In the genomic region with DNA sequence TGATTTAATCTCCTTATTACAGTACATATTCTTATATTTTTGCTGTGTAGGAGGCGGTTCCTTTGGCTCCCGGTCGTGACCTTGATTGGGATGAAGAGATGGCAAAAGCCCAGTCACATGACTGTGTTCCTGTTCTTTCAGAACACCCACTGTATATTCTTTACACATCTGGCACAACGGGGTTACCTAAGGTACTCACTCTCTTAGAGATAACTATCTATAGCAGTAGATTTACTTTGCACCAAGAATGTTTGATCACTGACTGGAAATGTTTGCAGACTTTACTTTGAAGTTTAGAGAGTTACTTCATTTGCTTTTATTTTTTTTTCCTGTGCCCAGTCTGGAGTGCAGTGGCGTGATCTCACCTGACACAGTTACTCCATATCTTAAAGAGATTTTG, we compare ENCODE assay signal across 18 cellular contexts.
DNase-seq lines count a peak whose midpoint lies in the region; ATAC-seq and TF ChIP-seq lines count a peak whose summit lies in the region.
"Had no signal": no experiment of that assay in that cellular context is flagged by ENCODE, and none has a peak within 500 bp of the region (broad histone marks: within the 10 kb centered on the region; RNA-seq: fewer than 3 reads in every experiment).

No MANE protein-coding gene starts in this region.

- H3K4me3 ChIP-seq in liver (ENCODE audit: low read depth in 1 of 3, low read length in 3 of 3), result no peak overlapping the region
- H3K4me3 ChIP-seq in upper lobe of right lung, result no peak overlapping the region
- H3K4me3 ChIP-seq: BLaER1 treated with 17β-estradiol and CSF1 and Interleukin-3, amounts not matched to agents 10 nM and 100 nM; HAP-1; PC-9 had no signal

- H3K27ac ChIP-seq in liver (ENCODE audit: low read depth in 1 of 2, low read length in 2 of 2), result no peak overlapping the region
- no peak overlapping the region for H3K27ac ChIP-seq in upper lobe of right lung
- H3K27ac ChIP-seq: BLaER1 treated with 17β-estradiol and CSF1 and Interleukin-3, amounts not matched to agents 10 nM and 100 nM; PC-9 had no signal

- H3K4me1 ChIP-seq in liver (ENCODE audit: control insufficient read depth in 4 of 4, insufficient read depth in 4 of 4, low read length in 3 of 4), result peaks cover 4 to 19% (median 11%) of the 10 kb centered on the region in 4 donors
- no peaks in the 10 kb centered on the region for H3K4me1 ChIP-seq in upper lobe of right lung
- H3K4me1 ChIP-seq: BLaER1 treated with 17β-estradiol and CSF1 and Interleukin-3, amounts not matched to agents 10 nM and 100 nM; HAP-1 had no signal

- DNase-seq in NCI-H2171 treated with DMSO at 0.1 percent for 48 hours (lab: John Stamatoyannopoulos, UW) (peak; percentile 24), NCI-H2171 (lab: John Stamatoyannopoulos, UW) (no peak), amniotic epithelial cell (ENCODE audit: low read depth) (peak; percentile 7), upper lobe of right lung (no peak), RPMI8226 (no peak), midbrain (lab: John Stamatoyannopoulos, UW) (no peak)
- no peak for DNase-seq in stimulated activated CD4-positive, alpha-beta T cell treated with anti-CD3 and anti-CD28 coated beads, Interleukin-2, amount 100 ng/mL, for 24 hours
- DNase-seq: 8988T, DMS79, NCI-H1436 treated with DMSO at 0.1 percent for 48 hours, NCI-H2081 treated with DMSO at 0.1 percent for 48 hours, NCI-H345, NCI-H748 treated with DMSO at 0.1 percent for 48 hours, PC-9 had no signal

- H3K9ac ChIP-seq in liver (ENCODE audit: low read depth in 1 of 2, low read length in 2 of 2), result no peak overlapping the region
- H3K9ac ChIP-seq: BLaER1 treated with 17β-estradiol and CSF1 and Interleukin-3, amounts not matched to agents 10 nM and 100 nM had no signal

- peak; percentile 91 for ATAC-seq in upper lobe of right lung
- ATAC-seq: Right ventricle myocardium inferior had no signal

- no peaks in the 10 kb centered on the region for H3K9me3 ChIP-seq in liver (ENCODE audit: control insufficient read depth in 4 of 4, low read length in 3 of 4)
- no peaks in the 10 kb centered on the region for H3K9me3 ChIP-seq in upper lobe of right lung
- H3K9me3 ChIP-seq: BLaER1 treated with 17β-estradiol and CSF1 and Interleukin-3, amounts not matched to agents 10 nM and 100 nM; HAP-1 had no signal

- TF ChIP-seq CTCF in liver (IDR thresholded peaks at IDR 0.05; ENCODE audit: low read depth, low read length, missing input control) (peak; percentile 5), upper lobe of right lung (IDR thresholded peaks at IDR 0.05) (no peak)

- no peaks in the 10 kb centered on the region for H3K27me3 ChIP-seq in liver (ENCODE audit: control insufficient read depth in 4 of 4, insufficient read depth in 4 of 4, low read length in 3 of 4)
- H3K27me3 ChIP-seq in upper lobe of right lung, result no peaks in the 10 kb centered on the region
- H3K27me3 ChIP-seq: BLaER1 treated with 17β-estradiol and CSF1 and Interleukin-3, amounts not matched to agents 10 nM and 100 nM had no signal

- intact Hi-C loops in upper lobe of right lung (cut with DNase I), result no loop called here

- peak; percentile 19 to 32 for TF ChIP-seq RAD21 in liver (IDR thresholded peaks at IDR 0.05)

- 28% methylated on average over 5 of the region's 5 CpGs for WGBS in liver

- H3K36me3 ChIP-seq in liver (ENCODE audit: control insufficient read depth in 4 of 4, insufficient read depth in 3 of 4, low read depth in 1 of 4, low read length in 3 of 4), result no peaks in the 10 kb centered on the region
- H3K36me3 ChIP-seq in upper lobe of right lung, result no peaks in the 10 kb centered on the region
- H3K36me3 ChIP-seq: BLaER1 treated with 17β-estradiol and CSF1 and Interleukin-3, amounts not matched to agents 10 nM and 100 nM; HAP-1 had no signal

TF ChIP-seq in liver, 16 proteins besides CTCF, POLR2A, EP300 and RAD21:
- TF ChIP-seq RXRA (IDR thresholded peaks at IDR 0.05) (peak; percentile 92 to 96), TAF1 (conservative IDR thresholded peaks at IDR 0.05) (no peak), HNF4G (IDR thresholded peaks at IDR 0.05) (peak; percentile 27), JUND (IDR thresholded peaks at IDR 0.05) (peak; percentile 70 to 83), GABPA (IDR thresholded peaks at IDR 0.05 in 1 of 2, conservative IDR thresholded peaks at IDR 0.05 in 1 of 2) (no peak), NR2F2 (IDR thresholded peaks at IDR 0.05) (no peak), EGR1 (IDR thresholded peaks at IDR 0.05; ENCODE audit: low read depth in 2 of 2) (peak in 1 of 2 donors; percentile 70), FOXA1 (IDR thresholded peaks at IDR 0.05) (no peak), FOXA2 (IDR thresholded peaks at IDR 0.05) (peak; percentile 26), HNF4A (conservative IDR thresholded peaks at IDR 0.05) (peak; percentile 72 to 77), YY1 (IDR thresholded peaks at IDR 0.05) (peak; percentile 29), SP1 (IDR thresholded peaks at IDR 0.05) (peak; percentile 80)
- TF ChIP-seq, protein P1, sequence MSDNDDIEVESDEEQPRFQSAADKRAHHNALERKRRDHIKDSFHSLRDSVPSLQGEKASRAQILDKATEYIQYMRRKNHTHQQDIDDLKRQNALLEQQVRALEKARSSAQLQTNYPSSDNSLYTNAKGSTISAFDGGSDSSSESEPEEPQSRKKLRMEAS (IDR thresholded peaks at IDR 0.05), result peak; percentile 56
- TF ChIP-seq, protein P2, sequence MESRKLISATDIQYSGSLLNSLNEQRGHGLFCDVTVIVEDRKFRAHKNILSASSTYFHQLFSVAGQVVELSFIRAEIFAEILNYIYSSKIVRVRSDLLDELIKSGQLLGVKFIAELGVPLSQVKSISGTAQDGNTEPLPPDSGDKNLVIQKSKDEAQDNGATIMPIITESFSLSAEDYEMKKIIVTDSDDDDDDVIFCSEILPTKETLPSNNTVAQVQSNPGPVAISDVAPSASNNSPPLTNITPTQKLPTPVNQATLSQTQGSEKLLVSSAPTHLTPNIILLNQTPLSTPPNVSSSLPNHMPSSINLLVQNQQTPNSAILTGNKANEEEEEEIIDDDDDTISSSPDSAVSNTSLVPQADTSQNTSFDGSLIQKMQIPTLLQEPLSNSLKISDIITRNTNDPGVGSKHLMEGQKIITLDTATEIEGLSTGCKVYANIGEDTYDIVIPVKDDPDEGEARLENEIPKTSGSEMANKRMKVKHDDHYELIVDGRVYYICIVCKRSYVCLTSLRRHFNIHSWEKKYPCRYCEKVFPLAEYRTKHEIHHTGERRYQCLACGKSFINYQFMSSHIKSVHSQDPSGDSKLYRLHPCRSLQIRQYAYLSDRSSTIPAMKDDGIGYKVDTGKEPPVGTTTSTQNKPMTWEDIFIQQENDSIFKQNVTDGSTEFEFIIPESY (IDR thresholded peaks at IDR 0.05), result peak; percentile 51
- TF ChIP-seq, protein P3, sequence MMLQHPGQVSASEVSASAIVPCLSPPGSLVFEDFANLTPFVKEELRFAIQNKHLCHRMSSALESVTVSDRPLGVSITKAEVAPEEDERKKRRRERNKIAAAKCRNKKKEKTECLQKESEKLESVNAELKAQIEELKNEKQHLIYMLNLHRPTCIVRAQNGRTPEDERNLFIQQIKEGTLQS (IDR thresholded peaks at IDR 0.05), result peak; percentile 67
- TF ChIP-seq, protein P4, sequence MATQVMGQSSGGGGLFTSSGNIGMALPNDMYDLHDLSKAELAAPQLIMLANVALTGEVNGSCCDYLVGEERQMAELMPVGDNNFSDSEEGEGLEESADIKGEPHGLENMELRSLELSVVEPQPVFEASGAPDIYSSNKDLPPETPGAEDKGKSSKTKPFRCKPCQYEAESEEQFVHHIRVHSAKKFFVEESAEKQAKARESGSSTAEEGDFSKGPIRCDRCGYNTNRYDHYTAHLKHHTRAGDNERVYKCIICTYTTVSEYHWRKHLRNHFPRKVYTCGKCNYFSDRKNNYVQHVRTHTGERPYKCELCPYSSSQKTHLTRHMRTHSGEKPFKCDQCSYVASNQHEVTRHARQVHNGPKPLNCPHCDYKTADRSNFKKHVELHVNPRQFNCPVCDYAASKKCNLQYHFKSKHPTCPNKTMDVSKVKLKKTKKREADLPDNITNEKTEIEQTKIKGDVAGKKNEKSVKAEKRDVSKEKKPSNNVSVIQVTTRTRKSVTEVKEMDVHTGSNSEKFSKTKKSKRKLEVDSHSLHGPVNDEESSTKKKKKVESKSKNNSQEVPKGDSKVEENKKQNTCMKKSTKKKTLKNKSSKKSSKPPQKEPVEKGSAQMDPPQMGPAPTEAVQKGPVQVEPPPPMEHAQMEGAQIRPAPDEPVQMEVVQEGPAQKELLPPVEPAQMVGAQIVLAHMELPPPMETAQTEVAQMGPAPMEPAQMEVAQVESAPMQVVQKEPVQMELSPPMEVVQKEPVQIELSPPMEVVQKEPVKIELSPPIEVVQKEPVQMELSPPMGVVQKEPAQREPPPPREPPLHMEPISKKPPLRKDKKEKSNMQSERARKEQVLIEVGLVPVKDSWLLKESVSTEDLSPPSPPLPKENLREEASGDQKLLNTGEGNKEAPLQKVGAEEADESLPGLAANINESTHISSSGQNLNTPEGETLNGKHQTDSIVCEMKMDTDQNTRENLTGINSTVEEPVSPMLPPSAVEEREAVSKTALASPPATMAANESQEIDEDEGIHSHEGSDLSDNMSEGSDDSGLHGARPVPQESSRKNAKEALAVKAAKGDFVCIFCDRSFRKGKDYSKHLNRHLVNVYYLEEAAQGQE (IDR thresholded peaks at IDR 0.05), result peak; percentile 31

Comparison
In these comparisons a context has a peak if more than half of its experiments do, and no peak if none do; other contexts are left out.
1. DNase-seq: peak in NCI-H2171 treated with DMSO at 0.1 percent for 48 hours (single experiment) and amniotic epithelial cell (single experiment); none in NCI-H2171 (single experiment), upper lobe of right lung (single experiment), RPMI8226 (single experiment), stimulated activated CD4-positive, alpha-beta T cell treated with anti-CD3 and anti-CD28 coated beads, Interleukin-2, amount 100 ng/mL, for 24 hours (0 of 2) and midbrain (single experiment).